ENCODE assay signal across 8 cellular contexts in the genomic region with DNA sequence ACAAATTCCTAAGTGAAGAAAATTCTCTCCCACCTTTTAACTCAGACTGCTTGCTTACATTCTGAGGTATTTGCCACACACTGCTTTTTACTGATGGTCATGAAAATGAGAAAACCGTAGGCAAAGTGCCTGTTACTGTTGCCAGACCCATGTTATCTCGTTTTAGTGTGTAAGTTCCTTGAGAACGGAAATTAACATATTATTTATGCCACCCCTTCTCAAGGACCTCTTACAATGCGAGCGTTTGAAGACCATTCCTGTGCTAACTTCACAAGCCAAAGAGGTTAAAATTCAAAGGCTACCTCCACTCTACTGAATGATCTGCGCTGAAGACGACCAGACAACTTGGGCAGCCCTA. TPM values are rescaled to one million over a fixed set of nuclear protein-coding genes. Genes with fewer than 3 reads are reported as not detected.
DNase-seq lines count a peak whose midpoint lies in the region; ATAC-seq and TF ChIP-seq lines count a peak whose summit lies in the region.

No MANE protein-coding gene starts in this region.

- H3K4me1 Mint-ChIP-seq in brain (peaks cover 49% of the 10 kb centered on the region), mesothelial cell of epicardium (peaks cover 22% of the 10 kb centered on the region)

- DNase-seq in left ventricle myocardium inferior (no peak), left cardiac atrium (no peak), mesothelial cell of epicardium (ENCODE audit: low spot score in 2 of 2, unreplicated experiment in 2 of 2) (no peak), GOT3 (lab: John Stamatoyannopoulos, UW) (no peak), NCI-H1105 (lab: John Stamatoyannopoulos, UW) (no peak), AML-193 (lab: John Stamatoyannopoulos, UW) (no peak), NCI-H526 treated with DMSO at 0.1 percent for 48 hours (lab: John Stamatoyannopoulos, UW) (no peak)

- H3K4me1 ChIP-seq in left ventricle myocardium inferior = peaks cover 34% of the 10 kb centered on the region

- peak overlapping the region; percentile 78 for H3K4me3 ChIP-seq in left ventricle myocardium inferior

- H3K27ac ChIP-seq in left ventricle myocardium inferior (replicated peaks) = peak overlapping the region; percentile 97

- TF ChIP-seq CTCF in left ventricle myocardium inferior (IDR thresholded peaks at IDR 0.05; ENCODE audit: borderline replicate concordance) (no peak), brain (conservative IDR thresholded peaks at IDR 0.05) (no peak), mesothelial cell of epicardium (IDR thresholded peaks at IDR 0.05; ENCODE audit: unreplicated experiment) (no peak)

- ATAC-seq in left cardiac atrium = no peak

- H3K36me3 Mint-ChIP-seq in brain (no peaks in the 10 kb centered on the region), mesothelial cell of epicardium (peaks cover 2% of the 10 kb centered on the region)

- H3K9me3 Mint-ChIP-seq in brain = no peaks in the 10 kb centered on the region
- H3K9me3 Mint-ChIP-seq in mesothelial cell of epicardium = no peaks in the 10 kb centered on the region

- peak overlapping the region; percentile 100 for H3K27ac Mint-ChIP-seq in brain
- H3K27ac Mint-ChIP-seq in mesothelial cell of epicardium = peak overlapping the region; percentile 99

- no peaks in the 10 kb centered on the region for H3K36me3 ChIP-seq in left ventricle myocardium inferior

- no peaks in the 10 kb centered on the region for H3K27me3 ChIP-seq in left ventricle myocardium inferior (ENCODE audit: low read depth)

- intact Hi-C loops in left ventricle myocardium inferior (cut with micrococcal nuclease) = no loop called here
- intact Hi-C loops in left cardiac atrium (cut with DNase I) = no loop called here

- peak overlapping the region; percentile 93 to 99 (median 97) for H3K4me3 Mint-ChIP-seq in brain
- H3K4me3 Mint-ChIP-seq in mesothelial cell of epicardium = peak overlapping the region; percentile 86

- no peaks in the 10 kb centered on the region for H3K9me3 ChIP-seq in left ventricle myocardium inferior (replicated peaks)

- H3K27me3 Mint-ChIP-seq in brain = peaks cover 21% of the 10 kb centered on the region
- no peaks in the 10 kb centered on the region for H3K27me3 Mint-ChIP-seq in mesothelial cell of epicardium (ENCODE audit: low read depth)

RNA-seq across cellular contexts. Expression of a gene that starts 0.5 kb away (rescaled TPM):
- total RNA-seq in left ventricle myocardium inferior (10.3 TPM), left cardiac atrium (10 to 100 TPM; 10.7 to 11.8 TPM), mesothelial cell of epicardium (35.9 to 39.4 TPM (median 38.0 TPM) in 3 replicates)
- polyA plus RNA-seq in brain (ENCODE audit: insufficient read depth, low read depth, low replicate concordance) = 19.1 TPM

RNA-seq across cellular contexts. Expression of a gene that starts 27.2 kb away (rescaled TPM):
- total RNA-seq in left ventricle myocardium inferior (28.5 TPM), left cardiac atrium (10 to 100 TPM; 32.3 to 32.8 TPM), mesothelial cell of epicardium (39.6 to 40.2 TPM (median 39.6 TPM) in 3 replicates)
- 33.5 TPM for polyA plus RNA-seq in brain (ENCODE audit: insufficient read depth, low read depth, low replicate concordance)
